Comparison of ENCODE assay signal across 1 cellular context in genomic region chr2:207768891-207769596, GRCh38.
TF ChIP-seq lines count a peak whose summit lies in the region.

No MANE protein-coding gene starts in this region.

TF ChIP-seq in K562, 482 proteins besides CTCF, POLR2A, EP300 and RAD21:
- TF ChIP-seq, protein P1, sequence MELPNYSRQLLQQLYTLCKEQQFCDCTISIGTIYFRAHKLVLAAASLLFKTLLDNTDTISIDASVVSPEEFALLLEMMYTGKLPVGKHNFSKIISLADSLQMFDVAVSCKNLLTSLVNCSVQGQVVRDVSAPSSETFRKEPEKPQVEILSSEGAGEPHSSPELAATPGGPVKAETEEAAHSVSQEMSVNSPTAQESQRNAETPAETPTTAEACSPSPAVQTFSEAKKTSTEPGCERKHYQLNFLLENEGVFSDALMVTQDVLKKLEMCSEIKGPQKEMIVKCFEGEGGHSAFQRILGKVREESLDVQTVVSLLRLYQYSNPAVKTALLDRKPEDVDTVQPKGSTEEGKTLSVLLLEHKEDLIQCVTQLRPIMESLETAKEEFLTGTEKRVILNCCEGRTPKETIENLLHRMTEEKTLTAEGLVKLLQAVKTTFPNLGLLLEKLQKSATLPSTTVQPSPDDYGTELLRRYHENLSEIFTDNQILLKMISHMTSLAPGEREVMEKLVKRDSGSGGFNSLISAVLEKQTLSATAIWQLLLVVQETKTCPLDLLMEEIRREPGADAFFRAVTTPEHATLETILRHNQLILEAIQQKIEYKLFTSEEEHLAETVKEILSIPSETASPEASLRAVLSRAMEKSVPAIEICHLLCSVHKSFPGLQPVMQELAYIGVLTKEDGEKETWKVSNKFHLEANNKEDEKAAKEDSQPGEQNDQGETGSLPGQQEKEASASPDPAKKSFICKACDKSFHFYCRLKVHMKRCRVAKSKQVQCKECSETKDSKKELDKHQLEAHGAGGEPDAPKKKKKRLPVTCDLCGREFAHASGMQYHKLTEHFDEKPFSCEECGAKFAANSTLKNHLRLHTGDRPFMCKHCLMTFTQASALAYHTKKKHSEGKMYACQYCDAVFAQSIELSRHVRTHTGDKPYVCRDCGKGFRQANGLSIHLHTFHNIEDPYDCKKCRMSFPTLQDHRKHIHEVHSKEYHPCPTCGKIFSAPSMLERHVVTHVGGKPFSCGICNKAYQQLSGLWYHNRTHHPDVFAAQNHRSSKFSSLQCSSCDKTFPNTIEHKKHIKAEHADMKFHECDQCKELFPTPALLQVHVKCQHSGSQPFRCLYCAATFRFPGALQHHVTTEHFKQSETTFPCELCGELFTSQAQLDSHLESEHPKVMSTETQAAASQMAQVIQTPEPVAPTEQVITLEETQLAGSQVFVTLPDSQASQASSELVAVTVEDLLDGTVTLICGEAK (IDR thresholded peaks at IDR 0.05): no peak
- TF ChIP-seq, protein P1 (CRISPR knock-in tag; IDR thresholded peaks at IDR 0.05): no peak
- no peak for TF ChIP-seq PTTG1 (tag; IDR thresholded peaks at IDR 0.05; ENCODE audit: low read depth)
- TF ChIP-seq FOS (IDR thresholded peaks at IDR 0.05; ENCODE audit: extremely low read depth, insufficient read length): no peak
- TF ChIP-seq MNT (conservative IDR thresholded peaks at IDR 0.05): 0 out of 4 replicates have a peak, but pooled peaks of 1 of the 2 experiments have one; percentile 6
- TF ChIP-seq ZBTB7A (IDR thresholded peaks at IDR 0.05; ENCODE audit: borderline replicate concordance, control insufficient read depth, low read depth, low read length): peak; percentile 7; the same call in 1 of the 2 replicates
- no peak for TF ChIP-seq EHMT2 (IDR thresholded peaks at IDR 0.05)
- TF ChIP-seq MYNN (IDR thresholded peaks at IDR 0.05): no peak
- TF ChIP-seq MYNN (CRISPR knock-in tag; IDR thresholded peaks at IDR 0.05): no peak
- peak; percentile 59 for TF ChIP-seq CHD1 (IDR thresholded peaks at IDR 0.05; ENCODE audit: low read length)
- TF ChIP-seq, protein P2, sequence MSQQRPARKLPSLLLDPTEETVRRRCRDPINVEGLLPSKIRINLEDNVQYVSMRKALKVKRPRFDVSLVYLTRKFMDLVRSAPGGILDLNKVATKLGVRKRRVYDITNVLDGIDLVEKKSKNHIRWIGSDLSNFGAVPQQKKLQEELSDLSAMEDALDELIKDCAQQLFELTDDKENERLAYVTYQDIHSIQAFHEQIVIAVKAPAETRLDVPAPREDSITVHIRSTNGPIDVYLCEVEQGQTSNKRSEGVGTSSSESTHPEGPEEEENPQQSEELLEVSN (IDR thresholded peaks at IDR 0.05; ENCODE audit: borderline replicate concordance in 1 of 2, extremely low read depth in 1 of 2, insufficient read depth in 1 of 2, insufficient read length in 1 of 2, low read depth in 1 of 2, low read length in 1 of 2, poor library complexity in 1 of 2, severe bottlenecking in 1 of 2): peak in 1 of 2 experiments; percentile 57
- no peak for TF ChIP-seq XRCC3 (IDR thresholded peaks at IDR 0.05)
- no peak for TF ChIP-seq ZNF717 (CRISPR knock-in tag; IDR thresholded peaks at IDR 0.05)
- no peak for TF ChIP-seq SMARCB1 (IDR thresholded peaks at IDR 0.05; ENCODE audit: insufficient read length, low read depth)
- TF ChIP-seq SMAD1 (IDR thresholded peaks at IDR 0.05; ENCODE audit: low read depth, low read length, partially characterized antibody): no peak
- TF ChIP-seq TAL1 (IDR thresholded peaks at IDR 0.05): no peak
- TF ChIP-seq PHF21A (IDR thresholded peaks at IDR 0.05; ENCODE audit: borderline replicate concordance, low read depth): no peak
- TF ChIP-seq ZNF507 (tag; conservative IDR thresholded peaks at IDR 0.05): no peak
- TF ChIP-seq L3MBTL2 (IDR thresholded peaks at IDR 0.05): peak; percentile 54
- peak in 1 of 2 experiments; percentile 20; a peak in 1 of 4 replicates for TF ChIP-seq UBTF (IDR thresholded peaks at IDR 0.05; ENCODE audit: borderline replicate concordance in 1 of 2, low read depth in 2 of 2, low read length in 2 of 2)
